Comparison of ENCODE assay signal across 1 cellular context in the genomic region with DNA sequence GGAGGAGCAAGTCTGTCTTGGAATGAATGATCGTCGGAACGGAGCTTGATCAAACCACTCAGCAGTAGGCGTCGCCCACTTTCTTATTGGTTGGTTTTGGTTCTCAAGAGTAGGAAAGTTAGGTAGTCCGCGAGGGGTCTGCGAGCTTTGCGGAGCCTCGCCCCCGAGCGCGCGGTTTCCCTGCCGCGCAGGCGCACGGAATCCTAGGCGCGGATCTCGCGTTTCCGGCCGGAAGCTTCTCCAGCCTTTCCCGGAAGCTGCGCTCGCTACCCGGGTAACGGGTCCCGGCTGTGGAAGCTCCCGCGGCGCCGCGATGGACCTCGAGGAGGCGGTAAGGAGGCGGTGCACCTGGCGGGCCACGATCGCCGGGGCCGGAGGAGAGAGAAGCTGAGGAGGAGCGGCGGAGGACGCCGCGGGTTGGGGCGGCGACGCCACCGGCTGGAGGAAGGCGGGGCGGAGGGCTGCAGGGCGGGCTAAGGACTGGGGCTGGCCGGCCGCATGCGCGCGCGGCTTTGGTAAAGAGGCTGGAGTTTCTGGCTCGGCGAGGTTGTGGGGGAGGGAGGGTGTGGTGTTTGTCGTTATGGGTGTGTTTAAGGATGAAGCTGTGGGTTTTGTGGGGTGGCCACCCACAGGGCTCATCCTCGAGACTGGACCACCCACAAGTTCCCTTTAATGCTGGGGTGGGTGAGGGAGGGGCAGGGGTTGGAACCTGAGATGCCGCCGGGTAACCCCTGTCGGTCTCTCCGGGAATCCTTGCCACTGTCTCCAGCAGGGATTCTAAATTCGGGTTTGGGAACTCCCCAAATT.
TF ChIP-seq lines count a peak whose summit lies in the region.

TSS of gene TAF1B (plus strand) at position 246 of the 807 bp plus-strand sequence. CDS start at position 314, 68 bp downstream.

TF ChIP-seq in HepG2, 621 proteins besides CTCF, POLR2A, EP300 and RAD21 (continued from another document and continues in another):
- TF ChIP-seq PRDM15 (CRISPR knock-in tag; IDR thresholded peaks at IDR 0.05) (peak; percentile 63; the same call in 1 of the 2 replicates), RORA (CRISPR knock-in tag; IDR thresholded peaks at IDR 0.05) (no peak), SALL1 (CRISPR knock-in tag; IDR thresholded peaks at IDR 0.05) (peak; percentile 95), ZNF501 (CRISPR knock-in tag; IDR thresholded peaks at IDR 0.05) (peak; percentile 98), CENPT (CRISPR knock-in tag; IDR thresholded peaks at IDR 0.05; ENCODE audit: low read depth) (no peak), ZNF382 (CRISPR knock-in tag; IDR thresholded peaks at IDR 0.05; ENCODE audit: borderline replicate concordance) (no peak), FOXK2 (IDR thresholded peaks at IDR 0.05) (no peak), KDM6A (CRISPR knock-in tag; IDR thresholded peaks at IDR 0.05; ENCODE audit: low read depth) (no peak), SRF (IDR thresholded peaks at IDR 0.05; ENCODE audit: low read depth, low read length) (no peak), MBD4 (IDR thresholded peaks at IDR 0.05; ENCODE audit: borderline replicate concordance, low read length) (no peak), EEA1 (CRISPR knock-in tag; IDR thresholded peaks at IDR 0.05; ENCODE audit: borderline replicate concordance) (peak; percentile 85; the same call in 1 of the 2 replicates), DNMT1 (CRISPR knock-in tag; IDR thresholded peaks at IDR 0.05) (peak; percentile 93), PREB (CRISPR knock-in tag; IDR thresholded peaks at IDR 0.05) (0 out of 2 replicates have a peak, but pooled peaks have one; percentile 27), RFX1 (IDR thresholded peaks at IDR 0.05) (peak; percentile 63; the same call in 1 of the 2 replicates), THAP7 (CRISPR knock-in tag; IDR thresholded peaks at IDR 0.05) (no peak), RBFOX2 (IDR thresholded peaks at IDR 0.05; ENCODE audit: low read depth, low read length) (peak; percentile 98), ZFP41 (CRISPR knock-in tag; IDR thresholded peaks at IDR 0.05; ENCODE audit: borderline replicate concordance) (no peak; the same call in 1 of the 2 replicates), ZNF772 (CRISPR knock-in tag; IDR thresholded peaks at IDR 0.05) (peak; percentile 98), HOXA3 (CRISPR knock-in tag; IDR thresholded peaks at IDR 0.05) (peak; percentile 87; the same call in 1 of the 2 replicates), ZMYM2 (CRISPR knock-in tag; IDR thresholded peaks at IDR 0.05) (no peak; the same call in 1 of the 2 replicates), KLF6 (CRISPR knock-in tag; IDR thresholded peaks at IDR 0.05) (peak; percentile 89), SMC3 (IDR thresholded peaks at IDR 0.05; ENCODE audit: low read length) (no peak), DBP (CRISPR knock-in tag; IDR thresholded peaks at IDR 0.05; ENCODE audit: not compliant biosample characterization) (peak; percentile 96), ZBTB40 (IDR thresholded peaks at IDR 0.05) (0 out of 2 replicates have a peak, but pooled peaks have one; percentile 7), ZBTB40 (CRISPR knock-in tag; IDR thresholded peaks at IDR 0.05) (peak; percentile 74), ZNF761 (CRISPR knock-in tag; conservative IDR thresholded peaks at IDR 0.05) (peak; percentile 79), ZNF414 (CRISPR knock-in tag; IDR thresholded peaks at IDR 0.05) (no peak), CREM (IDR thresholded peaks at IDR 0.05) (peak; percentile 11; the same call in 1 of the 2 replicates), CREM (CRISPR knock-in tag; IDR thresholded peaks at IDR 0.05) (no peak), HNRNPL (IDR thresholded peaks at IDR 0.05; ENCODE audit: low read depth, low read length) (no peak), U2AF2 (IDR thresholded peaks at IDR 0.05; ENCODE audit: low read depth, low read length) (no peak), ZNF615 (CRISPR knock-in tag; IDR thresholded peaks at IDR 0.05; ENCODE audit: borderline replicate concordance) (peak; percentile 87; the same call in 1 of the 2 replicates), ZNF724P (CRISPR knock-in tag; IDR thresholded peaks at IDR 0.05; ENCODE audit: borderline replicate concordance) (peak; percentile 90), ZNF235 (CRISPR knock-in tag; IDR thresholded peaks at IDR 0.05; ENCODE audit: borderline replicate concordance) (peak; percentile 78), TRIM24 (CRISPR knock-in tag; IDR thresholded peaks at IDR 0.05) (no peak), ZNF264 (CRISPR knock-in tag; IDR thresholded peaks at IDR 0.05) (peak; percentile 91), GTF2F1 (IDR thresholded peaks at IDR 0.05; ENCODE audit: low read length) (no peak), ZNF225 (CRISPR knock-in tag; IDR thresholded peaks at IDR 0.05) (peak; percentile 69), FOXK1 (CRISPR knock-in tag; IDR thresholded peaks at IDR 0.05; ENCODE audit: borderline replicate concordance, low read depth) (peak; percentile 72), ZNF253 (CRISPR knock-in tag; IDR thresholded peaks at IDR 0.05; ENCODE audit: borderline replicate concordance) (no peak), BCL3 (CRISPR knock-in tag; IDR thresholded peaks at IDR 0.05) (peak; percentile 99), HDAC6 (IDR thresholded peaks at IDR 0.05; ENCODE audit: low read depth, low read length) (no peak), MEIS2 (CRISPR knock-in tag; IDR thresholded peaks at IDR 0.05) (peak; percentile 71), YY1 (IDR thresholded peaks at IDR 0.05; ENCODE audit: insufficient read depth, insufficient replicate concordance, low read depth, low read length) (peak; percentile 63)
- TF ChIP-seq, protein P1, sequence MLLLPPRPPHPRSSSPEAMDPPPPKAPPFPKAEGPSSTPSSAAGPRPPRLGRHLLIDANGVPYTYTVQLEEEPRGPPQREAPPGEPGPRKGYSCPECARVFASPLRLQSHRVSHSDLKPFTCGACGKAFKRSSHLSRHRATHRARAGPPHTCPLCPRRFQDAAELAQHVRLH (CRISPR knock-in tag; IDR thresholded peaks at IDR 0.05; ENCODE audit: borderline replicate concordance, low read depth): peak; percentile 88; the same call in 1 of the 2 replicates
